In the genomic region with DNA sequence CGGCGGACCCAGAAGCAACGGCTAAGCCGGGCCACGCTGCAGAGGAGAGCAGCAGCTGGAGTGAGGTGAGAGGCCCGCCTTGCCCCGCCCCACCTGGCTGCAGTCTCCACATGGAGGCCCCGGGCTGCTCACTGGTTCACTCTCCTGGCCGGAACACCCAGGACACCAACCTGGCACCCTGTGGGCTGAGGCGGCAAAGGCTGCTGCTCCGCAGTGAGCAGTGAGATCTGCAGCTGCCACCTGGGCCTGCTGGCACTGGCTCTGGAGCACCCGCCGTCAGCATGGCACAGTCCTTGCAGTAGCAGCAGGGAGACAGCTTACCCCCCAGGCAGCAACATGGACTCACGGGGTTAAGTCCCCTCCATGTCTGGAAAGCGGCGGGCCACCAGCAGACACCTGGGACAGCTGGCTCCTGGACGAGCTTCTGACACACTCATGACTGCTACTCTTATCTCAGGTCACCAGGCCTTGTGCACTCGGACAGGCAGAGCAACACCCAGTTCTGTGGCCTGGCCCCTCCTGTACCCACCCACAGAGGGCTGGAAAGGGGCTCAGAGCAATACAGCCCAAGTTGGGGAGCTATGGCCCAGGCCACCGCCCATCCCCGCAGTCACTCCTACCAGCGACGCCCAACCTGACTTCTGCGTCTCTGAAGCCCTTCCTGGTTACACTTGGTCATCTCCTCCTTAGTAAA, we compare ENCODE assay signal across 20 cellular contexts. TPM values are rescaled to one million over a fixed set of nuclear protein-coding genes. Genes with fewer than 3 reads are reported as not detected.
DNase-seq lines count a peak whose midpoint lies in the region; ATAC-seq and TF ChIP-seq lines count a peak whose summit lies in the region.
"Had no signal": no experiment of that assay in that cellular context is flagged by ENCODE, and none has a peak within 500 bp of the region (broad histone marks: within the 10 kb centered on the region; RNA-seq: fewer than 3 reads in every experiment).

No MANE protein-coding gene starts in this region.

- H3K9me3 ChIP-seq in neuronal stem cell (replicated peaks in 1 of 2; ENCODE audit: control insufficient read depth in 2 of 2, insufficient read depth in 1 of 2, low read depth in 1 of 2, low read length in 2 of 2) (no peaks in the 10 kb centered on the region), H9 (ENCODE audit: control insufficient read depth, low read depth, low read length) (no peaks in the 10 kb centered on the region), esophagus squamous epithelium (no peaks in the 10 kb centered on the region)
- H3K9me3 ChIP-seq: adrenal gland had no signal

- H3K14ac ChIP-seq in neuronal stem cell (ENCODE audit: low read length) = no peak overlapping the region
- no peak overlapping the region for H3K14ac ChIP-seq in H9 (ENCODE audit: insufficient read depth, low read length)

- TF ChIP-seq POLR2A in esophagus squamous epithelium (IDR thresholded peaks at IDR 0.05) = no peak

- no peaks in the 10 kb centered on the region for H4K20me1 ChIP-seq in H9 (ENCODE audit: control insufficient read depth, insufficient read depth, insufficient read length)

- H3K18ac ChIP-seq in neuronal stem cell (ENCODE audit: low read length) = no peak overlapping the region
- H3K18ac ChIP-seq in H9 (ENCODE audit: insufficient read length, low read depth, low read length) = no peak overlapping the region

- peak; percentile 79 for DNase-seq in COR-L47 (lab: John Stamatoyannopoulos, UW)
- DNase-seq in NCI-H2196 (lab: John Stamatoyannopoulos, UW; ENCODE audit: unreplicated experiment) = peak; percentile 88
- DNase-seq in neuronal stem cell (ENCODE audit: low spot score) = no peak
- no peak for DNase-seq in H9
- no peak for DNase-seq in esophagus squamous epithelium (lab: John Stamatoyannopoulos, UW)
- DNase-seq in omental fat pad (ENCODE audit: low spot score) = no peak
- no peak for DNase-seq in NCI-H526 treated with DMSO at 0.1 percent for 48 hours (lab: John Stamatoyannopoulos, UW)
- DNase-seq: activated CD4-positive, alpha-beta T cell treated with anti-CD3 and anti-CD28 coated beads, Interleukin-2, amount 50 U/mL, for 48 hours; GM23248; Karpas-422; mammary epithelial cell; NCI-H1417; NCI-H446 treated with DMSO at 0.1 percent for 48 hours; stimulated activated CD4-positive, alpha-beta T cell treated with anti-CD3 and anti-CD28 coated beads, Interleukin-1b, Interleukin-23, amount 100 ng/mL, for 48 hours had no signal

- H2BK20ac ChIP-seq in H9 (ENCODE audit: low read depth, low read length, poor library complexity, severe bottlenecking) = no peak overlapping the region

- no peak for ATAC-seq in omental fat pad (ENCODE audit: low FRiP score)
- ATAC-seq: GM12878, sciatic nerve had no signal

- H3K4me3 Mint-ChIP-seq in brain = no peak overlapping the region
- no peak overlapping the region for H3K4me3 Mint-ChIP-seq in H9
- H3K4me3 Mint-ChIP-seq: nephron had no signal

- H3K4me1 ChIP-seq in neuronal stem cell (ENCODE audit: control insufficient read depth in 2 of 2, insufficient read depth in 1 of 2, low read depth in 1 of 2, low read length in 2 of 2) (no peaks in the 10 kb centered on the region), H9 (ENCODE audit: insufficient read depth, low read length) (no peaks in the 10 kb centered on the region; the same call in 1 of the 2 replicates), esophagus squamous epithelium (peaks cover 0 to 22% (median 0%) of the 10 kb centered on the region in 3 donors)

- no peak overlapping the region for H2AK5ac ChIP-seq in neuronal stem cell (ENCODE audit: low read depth, low read length)
- no peak overlapping the region for H2AK5ac ChIP-seq in H9 (ENCODE audit: insufficient read length, low read length)

- H3K9me3 Mint-ChIP-seq in brain (no peaks in the 10 kb centered on the region), H9 (no peaks in the 10 kb centered on the region)
- H3K9me3 Mint-ChIP-seq: nephron had no signal

- no CpG with 5 or more reads among the region's 23 CpGs for WGBS in neuronal stem cell (ENCODE audit: extremely low coverage in 2 of 2, insufficient read length in 2 of 2, insufficient replicate concordance in 1 of 2), 2 donors
- no CpG with 5 or more reads among the region's 23 CpGs for WGBS in H9 (ENCODE audit: extremely low coverage, insufficient read length, low lambda C conversion rate)
- WGBS in esophagus squamous epithelium, 2 donors = 77 to 81% methylated on average over 12 of the region's 23 CpGs

- peaks cover 54% of the 10 kb centered on the region for H3K4me1 Mint-ChIP-seq in brain
- H3K4me1 Mint-ChIP-seq in H9 = peaks cover 0 to 36% of the 10 kb centered on the region in 2 experiments; a peak in 2 of 4 replicates

- no peak overlapping the region for H3K4me2 ChIP-seq in neuronal stem cell (ENCODE audit: insufficient read depth, low read length, poor library complexity, severe bottlenecking)
- no peak overlapping the region for H3K4me2 ChIP-seq in H9 (ENCODE audit: insufficient read depth, insufficient read length, low read length)

- H2BK15ac ChIP-seq in neuronal stem cell (ENCODE audit: low read length) = no peak overlapping the region
- H2BK15ac ChIP-seq in H9 (ENCODE audit: low read depth, low read length) = no peak overlapping the region

- H3K79me1 ChIP-seq in neuronal stem cell (ENCODE audit: low read depth, low read length) (peaks cover 20% of the 10 kb centered on the region), H9 (ENCODE audit: insufficient read depth, low read depth, low read length, poor library complexity, severe bottlenecking) (no peaks in the 10 kb centered on the region)

- no peak overlapping the region for H4K8ac ChIP-seq in neuronal stem cell (ENCODE audit: low read depth, low read length)
- no peak overlapping the region for H4K8ac ChIP-seq in H9 (replicated peaks; ENCODE audit: insufficient read length, low read depth, low read length)

- H4K91ac ChIP-seq in neuronal stem cell (ENCODE audit: low read depth, low read length, poor library complexity) (no peak overlapping the region), H9 (ENCODE audit: insufficient read length, low read depth, low read length) (no peak overlapping the region)

- H2BK12ac ChIP-seq in neuronal stem cell (ENCODE audit: low read length) (no peak overlapping the region), H9 (ENCODE audit: insufficient read length, low read depth, low read length) (no peak overlapping the region)

- no peak overlapping the region for H4K5ac ChIP-seq in H9 (ENCODE audit: insufficient read length, low read depth, low read length)

- H3K9ac ChIP-seq in neuronal stem cell (ENCODE audit: low read depth, low read length, poor library complexity) (no peak overlapping the region), H9 (ENCODE audit: extremely low read depth, insufficient read length, low read length) (no peak overlapping the region)
- H3K9ac ChIP-seq: GM23248 had no signal

- H3K27me3 Mint-ChIP-seq in brain (no peaks in the 10 kb centered on the region), H9 (ENCODE audit: low read depth) (no peaks in the 10 kb centered on the region)

- H3K56ac ChIP-seq in H9 (ENCODE audit: insufficient read length, low read depth, low read length) = no peak overlapping the region

- no peak for TF ChIP-seq CTCF in brain (conservative IDR thresholded peaks at IDR 0.05)
- TF ChIP-seq CTCF in H9 (conservative IDR thresholded peaks at IDR 0.05) = no peak
- TF ChIP-seq CTCF in esophagus squamous epithelium (IDR thresholded peaks at IDR 0.05) = no peak
- TF ChIP-seq CTCF in omental fat pad (IDR thresholded peaks at IDR 0.05) = no peak

- H3T11ph ChIP-seq in H9 (ENCODE audit: low read length) = no peak overlapping the region

- intact Hi-C loops in esophagus squamous epithelium (cut with DNase I) = no loop called here

- H3K36me3 ChIP-seq in neuronal stem cell (replicated peaks in 1 of 2; ENCODE audit: control insufficient read depth in 2 of 2, insufficient read depth in 2 of 2, low read length in 2 of 2) (peaks cover 11 to 56% of the 10 kb centered on the region in 2 donors), esophagus squamous epithelium (peaks cover 28 to 99% (median 34%) of the 10 kb centered on the region in 3 donors)

- H3K4ac ChIP-seq in neuronal stem cell (ENCODE audit: low read length) (no peak overlapping the region), H9 (ENCODE audit: low read depth, low read length) (no peak overlapping the region)

- H3K23me2 ChIP-seq in H9 (ENCODE audit: insufficient read length, low read depth, low read length, poor library complexity, severe bottlenecking) = no peaks in the 10 kb centered on the region

- H3K36me3 Mint-ChIP-seq in brain (peaks cover 19% of the 10 kb centered on the region), H9 (ENCODE audit: insufficient read depth in 1 of 3, low read depth in 3 of 3) (peaks cover 3 to 19% (median 5%) of the 10 kb centered on the region in 3 experiments; a peak in 5 of 7 replicates)

- H3K79me2 ChIP-seq in H9 (ENCODE audit: insufficient read depth, low read length) = no peaks in the 10 kb centered on the region

- H3K23ac ChIP-seq in neuronal stem cell (ENCODE audit: low read depth, low read length, poor library complexity) (peak overlapping the region; percentile 39), H9 (ENCODE audit: insufficient read length, low read depth, low read length) (no peak overlapping the region)

- no peaks in the 10 kb centered on the region for H3K27me3 ChIP-seq in neuronal stem cell (ENCODE audit: control insufficient read depth in 3 of 3, insufficient read depth in 3 of 3, low read depth in 1 of 3, low read length in 3 of 3)
- no peaks in the 10 kb centered on the region for H3K27me3 ChIP-seq in H9 (ENCODE audit: insufficient read depth, low read length)
- no peaks in the 10 kb centered on the region for H3K27me3 ChIP-seq in esophagus squamous epithelium
- H3K27me3 ChIP-seq: adrenal gland had no signal

- H3K4me3 ChIP-seq in neuronal stem cell (ENCODE audit: low read length in 2 of 2) (no peak overlapping the region), esophagus squamous epithelium (no peak overlapping the region)
- H3K4me3 ChIP-seq: adrenal gland, GM12878, GM23248, SK-N-MC had no signal

- no peak overlapping the region for H2BK120ac ChIP-seq in neuronal stem cell (ENCODE audit: low read depth, low read length)
- no peak overlapping the region for H2BK120ac ChIP-seq in H9 (ENCODE audit: low read depth, low read length, poor library complexity, severe bottlenecking)

- H2AFZ ChIP-seq in neuronal stem cell (ENCODE audit: low read length) (no peak overlapping the region), H9 (ENCODE audit: low read length) (no peak overlapping the region)
- H2AFZ ChIP-seq: GM23248 had no signal

- H3K27ac Mint-ChIP-seq in brain (peak overlapping the region in 3 of 5 experiments; percentile 15 to 96 (median 89)), H9 (no peak overlapping the region)
- H3K27ac Mint-ChIP-seq: nephron had no signal

- no peak overlapping the region for H3K27ac ChIP-seq in neuronal stem cell (replicated peaks; ENCODE audit: low read length)
- H3K27ac ChIP-seq in H9 (ENCODE audit: insufficient read length, low read depth, low read length) = no peak overlapping the region
- no peak overlapping the region for H3K27ac ChIP-seq in esophagus squamous epithelium
- H3K27ac ChIP-seq: GM23248, SK-N-MC had no signal

- H2BK5ac ChIP-seq in neuronal stem cell (ENCODE audit: low read length) (no peak overlapping the region), H9 (ENCODE audit: insufficient read length, low read length) (no peak overlapping the region)

RNA-seq across cellular contexts. Expression of gene KPTN, which starts 13.2 kb away (rescaled TPM):
- 28.1 TPM for polyA plus RNA-seq in brain (ENCODE audit: insufficient read depth, low read depth, low replicate concordance)
- polyA plus RNA-seq in neuronal stem cell (2013, experiment 1 of 2) = 17.3 TPM
- 17.4 TPM for polyA plus RNA-seq in neuronal stem cell (2013, experiment 2 of 2)
- total RNA-seq in H9 (2021) = 33.6 and 35.4 TPM in 2 replicates
- 1 to 10 TPM; 5.6 to 9.4 (median 8.4) TPM for total RNA-seq in esophagus squamous epithelium
- 1 to 10 TPM; 4.4 to 7.6 (median 5.5) TPM for total RNA-seq in omental fat pad

RNA-seq across cellular contexts. Expression of gene NAPA, which starts 17.6 kb away (rescaled TPM):
- polyA plus RNA-seq in brain (ENCODE audit: insufficient read depth, low read depth, low replicate concordance) = 248 TPM
- 50.2 TPM for polyA plus RNA-seq in neuronal stem cell (2013, experiment 1 of 2)
- 49.4 TPM for polyA plus RNA-seq in neuronal stem cell (2013, experiment 2 of 2)
- 62.3 and 62.8 TPM in 2 replicates for total RNA-seq in H9 (2021)
- 100 to 1,000 TPM; 106 to 178 (median 125) TPM for total RNA-seq in esophagus squamous epithelium
- total RNA-seq in omental fat pad = 10 to 100 TPM; 77.5 to 83.6 (median 81.0) TPM

RNA-seq across cellular contexts. Expression of gene SLC8A2, which starts 25.5 kb away (rescaled TPM):
- 23.3 TPM for polyA plus RNA-seq in brain (ENCODE audit: insufficient read depth, low read depth, low replicate concordance)
- polyA plus RNA-seq in neuronal stem cell (2013, experiment 1 of 2) = 4.7 TPM
- 5.5 TPM for polyA plus RNA-seq in neuronal stem cell (2013, experiment 2 of 2)
- total RNA-seq in H9 (2021) (10.7 and 11.3 TPM in 2 replicates), esophagus squamous epithelium (1 to 10 TPM in 2 of 4 donors, under 1 TPM in 1, not detected in 1; 0.08 to 5.0 (median 3.6) TPM), omental fat pad (1 to 10 TPM in 1 of 4 donors, under 1 TPM in 2, not detected in 1; 0.19 to 1.4 (median 0.47) TPM)
- total RNA-seq: GM12878, GM23248, sciatic nerve had no signal
- polyA plus RNA-seq: GM12878, GM23248 had no signal

Comparison
In these comparisons a context has a peak if more than half of its experiments do, and no peak if none do; other contexts are left out.
1. DNase-seq: peak in COR-L47 (single experiment) and NCI-H2196 (single experiment); none in neuronal stem cell (single experiment), H9 (single experiment), esophagus squamous epithelium (single experiment), omental fat pad (single experiment) and NCI-H526 treated with DMSO at 0.1 percent for 48 hours (single experiment).
2. H3K27ac Mint-ChIP-seq: peak in brain (3 of 5); none in H9 (0 of 3).